In the genomic region with DNA sequence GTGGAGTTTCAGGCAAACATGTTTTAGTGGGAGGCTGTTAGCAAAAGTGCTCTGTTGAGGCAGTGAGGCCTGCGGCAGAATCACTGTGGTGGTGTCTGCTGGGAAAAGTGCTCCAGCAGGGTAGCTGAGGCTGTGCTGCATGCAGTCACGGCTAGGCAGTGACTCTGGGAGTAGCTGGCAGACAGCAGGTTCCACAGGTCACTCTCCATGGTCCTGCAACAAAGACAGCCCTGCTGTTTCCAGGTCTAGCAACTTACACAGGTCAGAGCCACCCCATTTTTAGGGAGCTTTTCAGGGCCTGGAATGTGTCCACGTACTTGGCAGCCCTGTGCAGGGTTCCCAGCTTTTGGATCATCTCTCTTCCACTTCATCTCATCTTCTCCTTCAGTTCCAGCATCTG, we compare ENCODE assay signal across 1 cellular context.
TF ChIP-seq lines count a peak whose summit lies in the region.

No MANE protein-coding gene starts in this region.

TF ChIP-seq in H1, 55 proteins besides CTCF, POLR2A, EP300 and RAD21:
- TF ChIP-seq ASH2L (IDR thresholded peaks at IDR 0.05; ENCODE audit: low read length): no peak
- TF ChIP-seq BRCA1 (IDR thresholded peaks at IDR 0.05; ENCODE audit: low read depth, low read length): no peak
- TF ChIP-seq CREB1 (IDR thresholded peaks at IDR 0.05): no peak
- TF ChIP-seq POU5F1 (IDR thresholded peaks at IDR 0.05; ENCODE audit: low read depth, low read length): no peak
